In genomic region chr12:56836317-56836716, GRCh38 we compare ENCODE assay signal across 10 cellular contexts.
DNase-seq lines count a peak whose midpoint lies in the region; ATAC-seq and TF ChIP-seq lines count a peak whose summit lies in the region.
"Had no signal": no experiment of that assay in that cellular context is flagged by ENCODE, and none has a peak within 500 bp of the region (broad histone marks: within the 10 kb centered on the region; RNA-seq: fewer than 3 reads in every experiment).

No MANE protein-coding gene starts in this region.

- TF ChIP-seq CTCF in omental fat pad (IDR thresholded peaks at IDR 0.05) (no peak), lower leg skin (IDR thresholded peaks at IDR 0.05) (no peak)

- 32% methylated on average over 3 of the region's 3 CpGs for WGBS in lower leg skin, 2 donors

- no peak for TF ChIP-seq POLR2A in lower leg skin (IDR thresholded peaks at IDR 0.05)

- H3K27ac ChIP-seq in epithelial cell of prostate, result peak overlapping the region; percentile 48

- no peak overlapping the region for H3K4me3 ChIP-seq in lower leg skin (ENCODE audit: low read depth, poor library complexity, severe bottlenecking)

- ATAC-seq in omental fat pad (ENCODE audit: low FRiP score), result no peak
- ATAC-seq in HG02852 (IDR thresholded peaks at IDR 0.05; ENCODE audit: unreplicated experiment), result no peak
- no peak for ATAC-seq in GM19324 (IDR thresholded peaks at IDR 0.05; ENCODE audit: low FRiP score, unreplicated experiment)

- DNase-seq in ELR (ENCODE audit: low read depth), result peak; percentile 71
- DNase-seq in NCI-H2107 treated with DMSO at 0.1 percent for 48 hours (lab: John Stamatoyannopoulos, UW; ENCODE audit: unreplicated experiment), result peak; percentile 31
- DNase-seq in epithelial cell of prostate (ENCODE audit: low read depth, low spot score), result peak; percentile 37
- DNase-seq in omental fat pad (ENCODE audit: low spot score), result peak; percentile 49
- no peak for DNase-seq in lower leg skin (ENCODE audit: low spot score in 2 of 2)
- DNase-seq in T-helper 2 cell, result no peak
- DNase-seq: activated B cell treated with CpG ODN at 0.5 μM for 24 hours, NCI-H774 had no signal

- intact Hi-C loops in lower leg skin (cut with DNase I; ENCODE audit: low total_unique reads), result no loop called here

Comparison
In these comparisons a context has a peak if more than half of its experiments do, and no peak if none do; other contexts are left out.
1. DNase-seq: peak in ELR (single experiment), NCI-H2107 treated with DMSO at 0.1 percent for 48 hours (single experiment), epithelial cell of prostate (single experiment) and omental fat pad (single experiment); none in lower leg skin (0 of 2) and T-helper 2 cell (0 of 5).